15 cellular contexts compared by ENCODE assay signal in the genomic region with DNA sequence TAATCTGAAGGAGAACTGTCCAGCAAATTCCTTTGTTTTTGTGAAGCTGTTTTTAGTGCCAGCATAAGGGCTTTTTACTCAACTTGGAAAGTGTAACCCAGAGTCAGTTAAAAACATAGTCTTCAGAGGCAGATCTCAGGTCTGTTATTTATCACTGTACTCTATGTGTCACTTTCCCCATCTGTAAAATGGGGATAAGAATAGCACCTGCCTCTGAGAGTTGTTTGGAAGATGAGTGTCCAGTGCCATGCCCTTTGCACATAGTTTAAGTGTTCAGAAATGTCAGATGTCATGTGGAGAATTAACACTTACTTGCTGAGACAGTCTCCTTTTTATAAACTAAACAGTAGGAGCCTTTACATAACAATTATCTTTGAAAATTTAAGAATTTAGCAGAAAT.
"Had no signal": no experiment of that assay in that cellular context is flagged by ENCODE, and none has a peak within 500 bp of the region (broad histone marks: within the 10 kb centered on the region; RNA-seq: fewer than 3 reads in every experiment).

No MANE protein-coding gene starts in this region.

- ATAC-seq: esophagus mucosa; naive thymus-derived CD8-positive, alpha-beta T cell had no signal

- H3K27ac ChIP-seq: neutrophil, sigmoid colon, stomach had no signal

- H3K4me3 ChIP-seq: sigmoid colon, skin epidermis, stomach had no signal

- DNase-seq: effector memory CD4-positive, alpha-beta T cell; foreskin fibroblast; immature natural killer cell; mammary epithelial cell; naive thymus-derived CD8-positive, alpha-beta T cell; posterior cingulate gyrus; sigmoid colon; stimulated activated CD4-positive, alpha-beta T cell treated with anti-CD3 and anti-CD28 coated beads, Interleukin-12 subunit alpha, Interleukin-12 subunit beta, amount 100 ng/mL, for 4 hours; stimulated activated naive CD4-positive, alpha-beta T cell; stomach; trophoblast cell had no signal

- H3K27me3 ChIP-seq: neutrophil, sigmoid colon, stomach had no signal

- FAIRE-seq: endometrium had no signal

- H3K9me3 ChIP-seq: neutrophil, sigmoid colon, stomach had no signal
